Comparison of ENCODE assay signal across 29 cellular contexts in genomic region chr2:74679615-74680014, GRCh38. TPM values are rescaled to one million over a fixed set of nuclear protein-coding genes. Genes with fewer than 3 reads are reported as not detected.
DNase-seq lines count a peak whose midpoint lies in the region; ATAC-seq, FAIRE-seq and TF ChIP-seq lines count a peak whose summit lies in the region.
"Had no signal": no experiment of that assay in that cellular context is flagged by ENCODE, and none has a peak within 500 bp of the region (broad histone marks: within the 10 kb centered on the region; RNA-seq: fewer than 3 reads in every experiment).

No MANE protein-coding gene starts in this region.

- TF ChIP-seq POLR2A in A549 (IDR thresholded peaks at IDR 0.05; ENCODE audit: low read length), result 0 out of 2 replicates have a peak, but pooled peaks have one; percentile 9
- TF ChIP-seq POLR2A in esophagus muscularis mucosa (IDR thresholded peaks at IDR 0.05; ENCODE audit: low read depth), result no peak

- ATAC-seq in A549, result no peak
- ATAC-seq in stimulated activated naive B cell treated with anti-CD40 and anti-IgM and Interleukin-4, amounts not matched to agents 10 μg/mL and 1 μg/mL and 100 μg/mL, for 72 hours (replicated peaks), result no peak
- ATAC-seq: GM12878 had no signal

- intact Hi-C loops in esophagus muscularis mucosa (cut with DNase I), result no loop called here

- TF ChIP-seq EP300 in A549 (IDR thresholded peaks at IDR 0.05) (no peak), esophagus muscularis mucosa (IDR thresholded peaks at IDR 0.05) (no peak)

- H3K36me3 Mint-ChIP-seq in stimulated activated naive B cell treated with anti-CD40 and anti-IgM and Interleukin-4, amounts not matched to agents 10 μg/mL and 1 μg/mL and 100 μg/mL, for 72 hours, result peaks cover 21 to 41% of the 10 kb centered on the region in 2 donors
- H3K36me3 Mint-ChIP-seq: CD14-positive monocyte had no signal

- H3K36me3 ChIP-seq in esophagus muscularis mucosa, result peaks cover 18 to 62% (median 46%) of the 10 kb centered on the region in 4 donors
- H3K36me3 ChIP-seq: BE2C had no signal

- H3K9me3 ChIP-seq in A549 (no peaks in the 10 kb centered on the region), esophagus muscularis mucosa (no peaks in the 10 kb centered on the region)
- H3K9me3 ChIP-seq: BE2C, BLaER1 had no signal

- H3K4me3 ChIP-seq in A549 (no peak overlapping the region), esophagus muscularis mucosa (no peak overlapping the region)
- H3K4me3 ChIP-seq: BLaER1, GM12878 had no signal

- H3K4me1 Mint-ChIP-seq in stimulated activated naive B cell treated with anti-CD40 and anti-IgM and Interleukin-4, amounts not matched to agents 10 μg/mL and 1 μg/mL and 100 μg/mL, for 72 hours, result no peaks in the 10 kb centered on the region
- H3K4me1 Mint-ChIP-seq: CD4-positive, alpha-beta memory T cell; CD8-positive, alpha-beta memory T cell had no signal

- no peaks in the 10 kb centered on the region for H3K9me3 Mint-ChIP-seq in stimulated activated naive B cell treated with anti-CD40 and anti-IgM and Interleukin-4, amounts not matched to agents 10 μg/mL and 1 μg/mL and 100 μg/mL, for 72 hours
- H3K9me3 Mint-ChIP-seq: CD4-positive, CD25-positive, alpha-beta regulatory T cell; CD8-positive, alpha-beta memory T cell had no signal

- H3K27me3 ChIP-seq in esophagus muscularis mucosa, result no peaks in the 10 kb centered on the region
- H3K27me3 ChIP-seq: BE2C, BLaER1 had no signal

- H3K27me3 Mint-ChIP-seq in stimulated activated naive B cell treated with anti-CD40 and anti-IgM and Interleukin-4, amounts not matched to agents 10 μg/mL and 1 μg/mL and 100 μg/mL, for 72 hours, result no peaks in the 10 kb centered on the region
- H3K27me3 Mint-ChIP-seq: CD4-positive, alpha-beta memory T cell; CD4-positive, CD25-positive, alpha-beta regulatory T cell; CD8-positive, alpha-beta memory T cell had no signal

- no peak overlapping the region for H3K4me3 Mint-ChIP-seq in stimulated activated naive B cell treated with anti-CD40 and anti-IgM and Interleukin-4, amounts not matched to agents 10 μg/mL and 1 μg/mL and 100 μg/mL, for 72 hours
- H3K4me3 Mint-ChIP-seq: CD14-positive monocyte; CD4-positive, alpha-beta memory T cell; CD4-positive, CD25-positive, alpha-beta regulatory T cell; CD8-positive, alpha-beta memory T cell had no signal

- WGBS in A549 (ENCODE audit: missing lambda C conversion rate), result 95% methylated on average over 9 of the region's 15 CpGs
- whole genome bisulfite sequencing in esophagus muscularis mucosa, result 92% methylated on average over 13 of the region's 15 CpGs

- TF ChIP-seq CTCF in A549 (IDR thresholded peaks at IDR 0.05), result no peak
- TF ChIP-seq CTCF in esophagus muscularis mucosa (IDR thresholded peaks at IDR 0.05), result no peak

- POLR2A ChIA-PET in A549 (lab: Yijun Ruan, JAX), result no interaction called here

- CTCF ChIA-PET in A549 (lab: Yijun Ruan, JAX), result interaction anchor here (2.5 kb wide), 1 partner anchor 197 kb away, joined by 14 read pairs; no protein-coding TSS in a partner anchor

- FAIRE-seq in A549 (lab: Jason Lieb, UNC), result no peak
- FAIRE-seq: GM12878, GM12892, GM18507 had no signal

- H3K27ac ChIP-seq in A549, result no peak overlapping the region
- H3K27ac ChIP-seq in esophagus muscularis mucosa (replicated peaks in 1 of 4), result no peak overlapping the region
- H3K27ac ChIP-seq: 22Rv1, BLaER1 had no signal

- peak overlapping the region; percentile 60 for H3K27ac Mint-ChIP-seq in stimulated activated naive B cell treated with anti-CD40 and anti-IgM and Interleukin-4, amounts not matched to agents 10 μg/mL and 1 μg/mL and 100 μg/mL, for 72 hours
- H3K27ac Mint-ChIP-seq: CD4-positive, CD25-positive, alpha-beta regulatory T cell had no signal

- no peaks in the 10 kb centered on the region for H3K4me1 ChIP-seq in A549
- H3K4me1 ChIP-seq in esophagus muscularis mucosa, result no peaks in the 10 kb centered on the region
- H3K4me1 ChIP-seq: BE2C had no signal

- no peak overlapping the region for H3K4me2 ChIP-seq in A549
- H3K4me2 ChIP-seq: BLaER1 had no signal

- TF ChIP-seq RAD21 in A549 (conservative IDR thresholded peaks at IDR 0.05 in 1 of 2, IDR thresholded peaks at IDR 0.05 in 1 of 2), result no peak

- DNase-seq in A549 (ENCODE audit: low read depth in 1 of 2, low spot score in 1 of 2) (no peak), esophagus muscularis mucosa (ENCODE audit: extremely low spot score) (peak; percentile 57), NCI-H345 (lab: John Stamatoyannopoulos, UW) (no peak), NCI-H1105 (lab: John Stamatoyannopoulos, UW) (no peak)
- no peak for DNase-seq in stimulated activated naive B cell treated with anti-CD40 and anti-IgM and Interleukin-4, amounts not matched to agents 10 μg/mL and 1 μg/mL and 100 μg/mL, for 72 hours
- DNase-seq: ACHN; BE2C; C1 segment of cervical spinal cord; CD4-positive, alpha-beta memory T cell; CD4-positive, CD25-positive, alpha-beta regulatory T cell; CD8-positive, alpha-beta memory T cell; COR-L47; DMS 273 treated with DMSO at 0.1 percent for 48 hours; DMS153; DMS53; DMS79; DND-41; EL; GDM1 had no signal

TF ChIP-seq in A549, 52 proteins besides CTCF, POLR2A, EP300 and RAD21:
- TF ChIP-seq ELK1 (IDR thresholded peaks at IDR 0.05; ENCODE audit: low read depth, low read length) (no peak), EHMT2 (IDR thresholded peaks at IDR 0.05; ENCODE audit: low read depth) (no peak), HOXB5 (CRISPR knock-in tag; IDR thresholded peaks at IDR 0.05) (no peak), ATOH8 (CRISPR knock-in tag; IDR thresholded peaks at IDR 0.05; ENCODE audit: low read depth) (no peak), HMGXB4 (CRISPR knock-in tag; IDR thresholded peaks at IDR 0.05; ENCODE audit: borderline replicate concordance) (no peak), JUN (IDR thresholded peaks at IDR 0.05) (no peak), RCOR1 (IDR thresholded peaks at IDR 0.05; ENCODE audit: low read depth, low read length) (no peak), KDM5A (IDR thresholded peaks at IDR 0.05) (no peak), HEYL (CRISPR knock-in tag; IDR thresholded peaks at IDR 0.05) (no peak), MAFK (IDR thresholded peaks at IDR 0.05; ENCODE audit: partially characterized antibody) (no peak), TP53 (CRISPR knock-in tag; IDR thresholded peaks at IDR 0.05) (no peak), SMC3 (IDR thresholded peaks at IDR 0.05) (no peak), PHF8 (IDR thresholded peaks at IDR 0.05; ENCODE audit: borderline replicate concordance, low read depth) (no peak)

RNA-seq across cellular contexts. Expression of gene SEMA4F, which starts 25.6 kb away (rescaled TPM):
- 9.3 and 11.1 TPM in 2 replicates for polyA plus RNA-seq in A549 (2011; rRNA removed)
- polyA plus RNA-seq in A549 (2012; cell fraction: cytosol; rRNA removed), result 7.3 and 10.1 TPM in 2 replicates
- 14.9 and 15.7 TPM in 2 replicates for polyA plus RNA-seq in A549 (2012; cell fraction: nucleus; rRNA removed)
- 7.6 to 8.5 TPM (median 8.3 TPM) in 3 replicates for polyA plus RNA-seq in A549 (2017; fragmentation: RNase III; extraction: RNeasy Plus Mini Kit Qiagen cat#74134 plus additional on column Dnase treatment)
- 12.2 and 14.5 TPM in 2 replicates for polyA minus RNA-seq in A549 (2011; rRNA and poly(A)+ RNA removed)
- 1 to 10 TPM; 2.8 to 5.5 (median 5.3) TPM for total RNA-seq in esophagus muscularis mucosa

RNA-seq across cellular contexts. Expression of gene M1AP, which starts 31.5 kb away (rescaled TPM):
- polyA plus RNA-seq in A549 (2011; rRNA removed) (not detected in 2 replicates), A549 (2017; fragmentation: RNase III; extraction: RNeasy Plus Mini Kit Qiagen cat#74134 plus additional on column Dnase treatment) (not detected in 3 replicates)
- polyA plus RNA-seq in A549 (2012; cell fraction: cytosol; rRNA removed), result not detected in 2 replicates
- polyA plus RNA-seq in A549 (2012; cell fraction: nucleus; rRNA removed), result not detected in 2 replicates
- not detected in 2 replicates for polyA minus RNA-seq in A549 (2011; rRNA and poly(A)+ RNA removed)
- total RNA-seq in esophagus muscularis mucosa, result under 1 TPM in 2 of 4 donors, not detected in 2; 0.17 to 0.42 TPM
- total RNA-seq: A172; A673; CD4-positive, alpha-beta memory T cell; CD4-positive, CD25-positive, alpha-beta regulatory T cell; CD8-positive, alpha-beta memory T cell; Daoy; G401 had no signal
- polyA plus RNA-seq: CD4-positive, CD25-positive, alpha-beta regulatory T cell had no signal
